Comparison of ENCODE assay signal across 24 cellular contexts in genomic region chr19:20171285-20171684, GRCh38.
"Had no signal": no experiment of that assay in that cellular context is flagged by ENCODE, and none has a peak within 500 bp of the region (broad histone marks: within the 10 kb centered on the region; RNA-seq: fewer than 3 reads in every experiment).

No MANE protein-coding gene starts in this region.

- ATAC-seq: activated CD8-positive, alpha-beta memory T cell treated with anti-CD3 and anti-CD28 coated beads, Interleukin-2, amount 10 ng/mL, durations not matched to agents 7 days and 5 days; effector memory CD8-positive, alpha-beta T cell; left lung; naive thymus-derived CD8-positive, alpha-beta T cell; right cardiac atrium; stimulated activated naive CD8-positive, alpha-beta T cell treated with anti-CD3 and anti-CD28 coated beads, Interleukin-15, Interleukin-2, amounts not matched to agents 100 U/mL and 50 U/mL, for 24 hours had no signal

- H3K4me3 ChIP-seq: left lung, transverse colon had no signal

- H3K9ac ChIP-seq: SK-N-SH had no signal

- H3K9me3 Mint-ChIP-seq: effector memory CD8-positive, alpha-beta T cell had no signal

- H3K27me3 Mint-ChIP-seq: activated CD8-positive, alpha-beta memory T cell treated with anti-CD3 and anti-CD28 coated beads, Interleukin-2, amount 10 ng/mL, durations not matched to agents 7 days and 5 days; activated naive CD4-positive, alpha-beta T cell treated with anti-CD3 and anti-CD28 coated beads, Interleukin-2, amount 50 U/mL, for 24 hours; effector memory CD8-positive, alpha-beta T cell; memory B cell; naive thymus-derived CD8-positive, alpha-beta T cell had no signal

- H3K4me2 ChIP-seq: SK-N-SH had no signal

- H3K9me2 ChIP-seq: SK-N-SH had no signal

- H3K4me3 Mint-ChIP-seq: activated CD8-positive, alpha-beta memory T cell treated with anti-CD3 and anti-CD28 coated beads, Interleukin-2, amount 10 ng/mL, durations not matched to agents 7 days and 5 days; activated naive CD4-positive, alpha-beta T cell treated with anti-CD3 and anti-CD28 coated beads, Interleukin-2, amount 50 U/mL, for 24 hours; effector memory CD8-positive, alpha-beta T cell; memory B cell had no signal

- H3K27me3 ChIP-seq: brain microvascular endothelial cell, left lung, transverse colon had no signal

- DNase-seq: activated CD4-positive, alpha-beta T cell treated with anti-CD3 and anti-CD28 coated beads for 1 hour; activated CD4-positive, alpha-beta T cell treated with anti-CD3 and anti-CD28 coated beads, Interleukin-2, amount 50 U/mL, for 48 hours; activated CD8-positive, alpha-beta memory T cell treated with anti-CD3 and anti-CD28 coated beads, Interleukin-2, amount 10 ng/mL, durations not matched to agents 7 days and 5 days; activated effector memory CD4-positive, alpha-beta T cell treated with Interleukin-2 at 50 U/mL for 16 hours; activated T-cell treated with anti-CD3 and anti-CD28 coated beads, Interleukin-2, amount 50 U/mL, for 1 hour; brain microvascular endothelial cell; dermis blood vessel endothelial cell; effector memory CD8-positive, alpha-beta T cell; hippocampal formation; kidney; left lung; naive thymus-derived CD8-positive, alpha-beta T cell; nucleus accumbens; posterior cingulate gyrus; right cardiac atrium; SK-N-SH; small intestine; stimulated activated CD4-positive, alpha-beta T cell treated with anti-CD3 and anti-CD28 coated beads, Interleukin-4, amount 100 ng/mL, for 4 hours; stimulated activated CD8-positive, alpha-beta memory T cell treated with anti-CD3 and anti-CD28 coated beads, Interleukin-4, amount 100 ng/mL, for 48 hours; stimulated activated naive CD8-positive, alpha-beta T cell treated with anti-CD3 and anti-CD28 coated beads, Interleukin-15, Interleukin-2, amounts not matched to agents 100 U/mL and 50 U/mL, for 24 hours; T-helper 1 cell; transverse colon had no signal

- H3K9me3 ChIP-seq: SK-N-SH had no signal

- H3K27ac Mint-ChIP-seq: activated naive CD4-positive, alpha-beta T cell treated with anti-CD3 and anti-CD28 coated beads, Interleukin-2, amount 50 U/mL, for 24 hours; memory B cell had no signal

- H3K27ac ChIP-seq: brain microvascular endothelial cell, left lung, transverse colon had no signal
